Comparison of ENCODE assay signal across 19 cellular contexts in the genomic region with DNA sequence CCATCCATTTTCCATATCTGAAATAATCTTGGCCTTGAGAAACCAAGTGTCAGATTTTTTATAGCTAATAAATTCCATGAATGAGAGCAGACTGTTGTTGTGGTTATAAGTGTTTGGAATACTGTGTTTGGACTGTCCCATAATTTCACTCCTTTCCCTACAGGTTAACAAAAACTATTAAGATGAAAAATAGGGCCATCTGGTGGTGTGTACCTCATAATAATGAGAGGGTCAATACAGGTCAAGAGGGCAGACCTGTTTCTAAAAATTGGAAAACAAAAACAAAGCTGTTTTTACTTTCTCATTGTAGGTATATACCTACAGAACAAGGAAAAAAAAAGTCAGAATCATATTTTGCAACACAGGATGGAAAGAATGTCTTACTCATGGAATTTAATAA.
A peak's percentile ranks its signal among the peaks of the same experiment; 100 is the strongest.
DNase-seq lines count a peak whose midpoint lies in the region; ATAC-seq and TF ChIP-seq lines count a peak whose summit lies in the region.
"Had no signal": no experiment of that assay in that cellular context is flagged by ENCODE, and none has a peak within 500 bp of the region (broad histone marks: within the 10 kb centered on the region; RNA-seq: fewer than 3 reads in every experiment).

No MANE protein-coding gene starts in this region.

- no peaks in the 10 kb centered on the region for H3K36me3 Mint-ChIP-seq in immature natural killer cell
- H3K36me3 Mint-ChIP-seq: activated naive CD4-positive, alpha-beta T cell treated with anti-CD3 and anti-CD28 coated beads, Interleukin-2, amount 50 U/mL, for 24 hours had no signal

- H3K4me2 ChIP-seq in OCI-LY3 (ENCODE audit: low read length) (no peak overlapping the region), fibroblast of lung (ENCODE audit: extremely low read depth, insufficient read depth, low read length) (peak overlapping the region; percentile 51)
- H3K4me2 ChIP-seq: A549 had no signal

- H3K4me3 ChIP-seq in OCI-LY3 (ENCODE audit: low read length) (no peak overlapping the region), fibroblast of lung (replicated peaks in 1 of 4; ENCODE audit: control extremely low read depth in 1 of 4, insufficient read depth in 1 of 4, low read depth in 3 of 4, low read length in 4 of 4) (no peak overlapping the region)
- H3K4me3 ChIP-seq: A549, mucosa of descending colon had no signal

- H3K27me3 ChIP-seq in OCI-LY3 (ENCODE audit: low read depth, low read length) (no peaks in the 10 kb centered on the region), fibroblast of lung (ENCODE audit: control insufficient read depth, insufficient read depth, low read length) (no peaks in the 10 kb centered on the region)

- no peaks in the 10 kb centered on the region for H3K4me1 ChIP-seq in OCI-LY3 (ENCODE audit: low read length)
- no peaks in the 10 kb centered on the region for H3K4me1 ChIP-seq in fibroblast of lung (ENCODE audit: control insufficient read depth, extremely low read depth, insufficient read depth, low read length)
- H3K4me1 ChIP-seq: A549 had no signal

- H3K9ac ChIP-seq in OCI-LY3 (ENCODE audit: low read length) (no peak overlapping the region), fibroblast of lung (ENCODE audit: insufficient read depth, low read length) (no peak overlapping the region)

- TF ChIP-seq CTCF in OCI-LY3 (IDR thresholded peaks at IDR 0.05; ENCODE audit: low read depth, low read length) (peak; percentile 40), fibroblast of lung (conservative IDR thresholded peaks at IDR 0.05 in 1 of 2, IDR thresholded peaks at IDR 0.05 in 1 of 2; ENCODE audit: low read depth in 1 of 2, low read length in 2 of 2) (no peak)

- H3K9me3 ChIP-seq in OCI-LY3 (ENCODE audit: insufficient read depth, low read length) = no peaks in the 10 kb centered on the region
- H3K9me3 ChIP-seq in fibroblast of lung (ENCODE audit: control insufficient read depth, insufficient read depth, low read depth, low read length) = no peaks in the 10 kb centered on the region
- H3K9me3 ChIP-seq: A549 had no signal

- no peaks in the 10 kb centered on the region for H3K4me1 Mint-ChIP-seq in immature natural killer cell
- H3K4me1 Mint-ChIP-seq: activated CD4-positive, alpha-beta T cell treated with anti-CD3 and anti-CD28 coated beads for 36 hours; activated naive CD4-positive, alpha-beta T cell treated with anti-CD3 and anti-CD28 coated beads, Interleukin-2, amount 50 U/mL, for 24 hours had no signal

- H3K79me2 ChIP-seq in OCI-LY3 (ENCODE audit: low read length) = no peaks in the 10 kb centered on the region
- no peaks in the 10 kb centered on the region for H3K79me2 ChIP-seq in fibroblast of lung (ENCODE audit: control insufficient read depth, insufficient read depth, low read length)

- ATAC-seq in GM21786 (IDR thresholded peaks at IDR 0.05; ENCODE audit: unreplicated experiment) (no peak), GM21367 (IDR thresholded peaks at IDR 0.05; ENCODE audit: unreplicated experiment) (no peak)
- ATAC-seq: A549; activated CD4-positive, alpha-beta T cell treated with anti-CD3 and anti-CD28 coated beads for 36 hours; mucosa of descending colon had no signal

- no peak overlapping the region for H2AFZ ChIP-seq in OCI-LY3 (ENCODE audit: low read depth, low read length)
- H2AFZ ChIP-seq in fibroblast of lung (ENCODE audit: low read length) = peak overlapping the region; percentile 74

- no peaks in the 10 kb centered on the region for H4K20me1 ChIP-seq in OCI-LY3 (ENCODE audit: insufficient read depth, low read length)
- H4K20me1 ChIP-seq in fibroblast of lung (ENCODE audit: control insufficient read depth, extremely low read depth, insufficient read depth, low read length) = no peaks in the 10 kb centered on the region

- no peak overlapping the region for H3K27ac Mint-ChIP-seq in immature natural killer cell
- H3K27ac Mint-ChIP-seq: activated CD4-positive, alpha-beta T cell treated with anti-CD3 and anti-CD28 coated beads for 36 hours; activated naive CD4-positive, alpha-beta T cell treated with anti-CD3 and anti-CD28 coated beads, Interleukin-2, amount 50 U/mL, for 24 hours had no signal

- H3K27ac ChIP-seq in OCI-LY3 (ENCODE audit: low read length) (no peak overlapping the region), fibroblast of lung (ENCODE audit: insufficient read depth, low read length) (no peak overlapping the region)
- H3K27ac ChIP-seq: A549, HL-60 had no signal

- peaks cover 6 to 18% (median 9%) of the 10 kb centered on the region in 6 donors for H3K9me3 Mint-ChIP-seq in immature natural killer cell
- H3K9me3 Mint-ChIP-seq: activated naive CD4-positive, alpha-beta T cell treated with anti-CD3 and anti-CD28 coated beads, Interleukin-2, amount 50 U/mL, for 24 hours had no signal

- DNase-seq in NCI-H1092 treated with DMSO at 0.1 percent for 48 hours (lab: John Stamatoyannopoulos, UW) = peak; percentile 3
- no peak for DNase-seq in NCI-H1092 (lab: John Stamatoyannopoulos, UW)
- peak in 1 of 2 donors; percentile 0 for DNase-seq in fibroblast of lung (ENCODE audit: low read depth in 2 of 2)
- peak; percentile 1 for DNase-seq in renal cortical epithelial cell (ENCODE audit: low read depth)
- no peak for DNase-seq in immature natural killer cell
- DNase-seq: activated CD4-positive, alpha-beta T cell treated with anti-CD3 and anti-CD28 coated beads for 36 hours; central memory CD4-positive, alpha-beta T cell; glutamatergic neuron; mucosa of descending colon; NCI-H2029 treated with DMSO at 0.1 percent for 48 hours; SHP77 treated with DMSO at 0.1 percent for 48 hours; stimulated activated CD4-positive, alpha-beta T cell treated with anti-CD3 and anti-CD28 coated beads, Interleukin-12 subunit alpha, Interleukin-12 subunit beta, amount 100 ng/mL, for 4 hours; T1000 had no signal

- H3K36me3 ChIP-seq in OCI-LY3 (replicated peaks; ENCODE audit: low read depth, low read length) (no peaks in the 10 kb centered on the region), fibroblast of lung (ENCODE audit: control insufficient read depth, insufficient read depth, low read length) (no peaks in the 10 kb centered on the region)

- no peaks in the 10 kb centered on the region for H3K27me3 Mint-ChIP-seq in immature natural killer cell (ENCODE audit: low read depth in 3 of 3)
- H3K27me3 Mint-ChIP-seq: activated CD4-positive, alpha-beta T cell treated with anti-CD3 and anti-CD28 coated beads for 36 hours; activated naive CD4-positive, alpha-beta T cell treated with anti-CD3 and anti-CD28 coated beads, Interleukin-2, amount 50 U/mL, for 24 hours had no signal

- no peak overlapping the region for H3K4me3 Mint-ChIP-seq in immature natural killer cell
- H3K4me3 Mint-ChIP-seq: activated CD4-positive, alpha-beta T cell treated with anti-CD3 and anti-CD28 coated beads for 36 hours; activated naive CD4-positive, alpha-beta T cell treated with anti-CD3 and anti-CD28 coated beads, Interleukin-2, amount 50 U/mL, for 24 hours had no signal

Comparison
In these comparisons a context has a peak if more than half of its experiments do, and no peak if none do; other contexts are left out.
1. DNase-seq: peak in NCI-H1092 treated with DMSO at 0.1 percent for 48 hours (single experiment) and renal cortical epithelial cell (single experiment); none in NCI-H1092 (single experiment) and immature natural killer cell (0 of 3).